ENCODE assay signal across 20 cellular contexts in genomic region chr11:15724611-15725010, GRCh38.
DNase-seq lines count a peak whose midpoint lies in the region; ATAC-seq and TF ChIP-seq lines count a peak whose summit lies in the region.
"Had no signal": no experiment of that assay in that cellular context is flagged by ENCODE, and none has a peak within 500 bp of the region (broad histone marks: within the 10 kb centered on the region; RNA-seq: fewer than 3 reads in every experiment).

No MANE protein-coding gene starts in this region.

- no peak overlapping the region for H3K4me2 ChIP-seq in GM23338
- H3K4me2 ChIP-seq: A549 had no signal

- H3K4me1 ChIP-seq in GM23338 (ENCODE audit: insufficient read depth) = no peaks in the 10 kb centered on the region
- H3K4me1 ChIP-seq in upper lobe of right lung = peaks cover 6% of the 10 kb centered on the region
- H3K4me1 ChIP-seq: A549 had no signal

- DNase-seq in GM23338 (ENCODE audit: low spot score) (no peak), left kidney (ENCODE audit: low read depth, low spot score) (peak; percentile 28), neural crest cell (ENCODE audit: low read depth, low spot score) (no peak), upper lobe of right lung (no peak), NCI-H187 (lab: John Stamatoyannopoulos, UW) (no peak), GM19238 (ENCODE audit: insufficient read length, low spot score) (no peak), amniotic stem cell (lab: John Stamatoyannopoulos, UW) (no peak)
- DNase-seq: 8988T; ACHN; C1 segment of cervical spinal cord; Calu3; CD4-positive, alpha-beta memory T cell; COR-L47; DMS53; DMS79 treated with DMSO at 0.1 percent for 48 hours; GF-D8; GM23248; H9 had no signal

- no peak for ATAC-seq in GM23338
- ATAC-seq in upper lobe of right lung = no peak
- ATAC-seq: A549, HCT116 had no signal

- peaks cover 11% of the 10 kb centered on the region for H3K9me2 ChIP-seq in GM23338 (ENCODE audit: insufficient read depth)

- H3K27ac Mint-ChIP-seq in GM23338 (no peak overlapping the region), neural crest cell (ENCODE audit: unreplicated experiment) (peak overlapping the region; percentile 95)
- H3K27ac Mint-ChIP-seq: CD4-positive, alpha-beta memory T cell; H9 had no signal

- no peaks in the 10 kb centered on the region for H4K20me1 ChIP-seq in GM23338 (replicated peaks; ENCODE audit: insufficient read depth)

- no peaks in the 10 kb centered on the region; the same call in 2 of the 3 replicates for H3K9me3 Mint-ChIP-seq in GM23338
- peaks cover 8% of the 10 kb centered on the region for H3K9me3 Mint-ChIP-seq in neural crest cell

- intact Hi-C loops in upper lobe of right lung (cut with DNase I) = no loop called here

- no peaks in the 10 kb centered on the region; the same call in 2 of the 3 replicates for H3K36me3 Mint-ChIP-seq in GM23338 (ENCODE audit: low read depth)
- no peaks in the 10 kb centered on the region for H3K36me3 Mint-ChIP-seq in neural crest cell (ENCODE audit: low read depth)
- H3K36me3 Mint-ChIP-seq: CD4-positive, alpha-beta memory T cell had no signal

- no peaks in the 10 kb centered on the region for H3F3A ChIP-seq in GM23338 (replicated peaks; ENCODE audit: low read depth)

- H3K79me2 ChIP-seq in GM23338 (replicated peaks; ENCODE audit: insufficient read depth) = no peaks in the 10 kb centered on the region

- H3K9me3 ChIP-seq in upper lobe of right lung = no peaks in the 10 kb centered on the region
- H3K9me3 ChIP-seq: A549 had no signal

- H3K27me3 ChIP-seq in GM23338 (ENCODE audit: insufficient read depth) (no peaks in the 10 kb centered on the region), upper lobe of right lung (no peaks in the 10 kb centered on the region)

- H3K4me3 Mint-ChIP-seq in GM23338 = no peak overlapping the region
- H3K4me3 Mint-ChIP-seq in neural crest cell = peak overlapping the region; percentile 17
- H3K4me3 Mint-ChIP-seq: CD4-positive, alpha-beta memory T cell; H9 had no signal

- H3K4me1 Mint-ChIP-seq in GM23338 (no peaks in the 10 kb centered on the region), neural crest cell (peaks cover 40% of the 10 kb centered on the region)
- H3K4me1 Mint-ChIP-seq: CD4-positive, alpha-beta memory T cell had no signal

- no peak overlapping the region for H3K4me3 ChIP-seq in GM23338
- no peak overlapping the region for H3K4me3 ChIP-seq in upper lobe of right lung
- H3K4me3 ChIP-seq: A549, GM23248 had no signal

- H3K27me3 Mint-ChIP-seq in GM23338 (ENCODE audit: insufficient read depth, low read depth, poor library complexity) (no peaks in the 10 kb centered on the region), neural crest cell (ENCODE audit: low read depth) (no peaks in the 10 kb centered on the region)

- TF ChIP-seq CTCF in GM23338 (conservative IDR thresholded peaks at IDR 0.05; ENCODE audit: low read depth in 2 of 2) (no peak), neural crest cell (conservative IDR thresholded peaks at IDR 0.05) (no peak), upper lobe of right lung (IDR thresholded peaks at IDR 0.05) (no peak)

- no peaks in the 10 kb centered on the region for H3K36me3 ChIP-seq in GM23338 (ENCODE audit: insufficient read depth)
- H3K36me3 ChIP-seq in upper lobe of right lung = no peaks in the 10 kb centered on the region

- H3K27ac ChIP-seq in GM23338 (ENCODE audit: low read depth) = no peak overlapping the region
- peak overlapping the region; percentile 27 for H3K27ac ChIP-seq in upper lobe of right lung
- H3K27ac ChIP-seq: A549, GM23248 had no signal

- peak overlapping the region; percentile 43; the same call in 1 of the 2 replicates for H2AFZ ChIP-seq in GM23338
- H2AFZ ChIP-seq: GM23248 had no signal

TF ChIP-seq in GM23338, 12 proteins besides CTCF, POLR2A, EP300 and RAD21 (continues in another document):
- no peak for TF ChIP-seq ZNF462 (CRISPR knock-in tag; IDR thresholded peaks at IDR 0.05)
- TF ChIP-seq JUNB (IDR thresholded peaks at IDR 0.05; ENCODE audit: unreplicated experiment) = no peak
- no peak for TF ChIP-seq EZH2phosphoT487 (IDR thresholded peaks at IDR 0.05; ENCODE audit: unreplicated experiment)
- TF ChIP-seq EZH2 (IDR thresholded peaks at IDR 0.05; ENCODE audit: low read depth, unreplicated experiment) = no peak
- no peak for TF ChIP-seq STAT1 (IDR thresholded peaks at IDR 0.05; ENCODE audit: unreplicated experiment)
- TF ChIP-seq ZNF331 (CRISPR knock-in tag; IDR thresholded peaks at IDR 0.05; ENCODE audit: low read depth) = no peak
- no peak for TF ChIP-seq POLR2AphosphoS5 (IDR thresholded peaks at IDR 0.05; ENCODE audit: low read depth)
- TF ChIP-seq CREB1 (CRISPR knock-in tag; IDR thresholded peaks at IDR 0.05; ENCODE audit: low read depth) = no peak
- no peak for TF ChIP-seq NANOG (IDR thresholded peaks at IDR 0.05; ENCODE audit: borderline replicate concordance)
